ENCODE assay signal across 32 cellular contexts in the genomic region with DNA sequence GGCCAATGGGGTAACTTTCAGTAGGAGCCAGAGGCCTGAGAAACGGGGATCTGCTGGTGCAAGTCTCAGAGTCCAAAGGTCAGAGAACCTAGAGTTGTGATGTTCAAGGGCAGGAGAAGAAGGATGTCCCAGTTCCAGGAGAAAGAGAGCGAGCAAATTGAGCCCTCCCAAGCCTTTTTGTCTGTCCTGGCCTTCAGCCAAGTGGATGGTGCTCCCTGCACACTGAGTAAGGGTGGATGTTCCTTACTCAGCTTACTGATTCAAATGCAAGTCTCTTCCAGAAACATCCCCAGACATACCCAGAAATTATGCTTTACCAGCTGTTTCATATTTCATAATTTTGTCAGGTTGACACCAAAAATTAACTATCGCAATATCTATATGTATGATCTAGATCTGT. TPM values are rescaled to one million over a fixed set of nuclear protein-coding genes. Genes with fewer than 3 reads are reported as not detected.
"Had no signal": no experiment of that assay in that cellular context is flagged by ENCODE, and none has a peak within 500 bp of the region (broad histone marks: within the 10 kb centered on the region; RNA-seq: fewer than 3 reads in every experiment).

No MANE protein-coding gene starts in this region.

- H3K4me3 ChIP-seq: ascending aorta, SJCRH30, SK-N-MC had no signal

- H3K4me1 ChIP-seq: ascending aorta, SJCRH30 had no signal

- H3K36me3 ChIP-seq: ascending aorta, SJCRH30 had no signal

- FAIRE-seq: TTC549 had no signal

- ATAC-seq: activated CD4-positive, alpha-beta T cell treated with anti-CD3 and anti-CD28 coated beads for 36 hours; activated CD4-positive, CD25-positive, alpha-beta regulatory T cell treated with anti-CD3 and anti-CD28 coated beads, Interleukin-2, amount 50 U/mL, for 24 hours; activated CD8-positive, alpha-beta T cell treated with anti-CD3 and anti-CD28 coated beads, Interleukin-2, amount 10 ng/mL, durations not matched to agents 7 days and 5 days; Panc1; WTC11 had no signal

- DNase-seq: activated CD4-positive, alpha-beta T cell treated with anti-CD3 and anti-CD28 coated beads for 36 hours; activated CD4-positive, alpha-beta T cell treated with anti-CD3 and anti-CD28 coated beads, Interleukin-2, amount 10 ng/mL, durations not matched to agents 7 days and 5 days; activated CD4-positive, alpha-beta T cell treated with anti-CD3 and anti-CD28 coated beads, Interleukin-2, amount 50 U/mL, for 48 hours; activated CD8-positive, alpha-beta T cell treated with anti-CD3 and anti-CD28 coated beads, Interleukin-2, amount 10 ng/mL, durations not matched to agents 7 days and 5 days; activated gamma-delta T cell; activated naive CD4-positive, alpha-beta T cell treated with Interleukin-2 at 50 U/mL for 16 hours; activated naive CD8-positive, alpha-beta T cell treated with anti-CD3 and anti-CD28 coated beads, Interleukin-2, amount 10 ng/mL, durations not matched to agents 7 days and 5 days; activated T-cell treated with anti-CD3 and anti-CD28 coated beads, Interleukin-2, amount 50 U/mL, for 24 hours; amygdala; KG1; NCI-H1105; NCI-H1417 treated with DMSO at 0.1 percent for 48 hours; NCI-H187 treated with DMSO at 0.1 percent for 48 hours; NCI-H2081; NCI-H2171; NCI-H226; NCI-H446 treated with DMSO at 0.1 percent for 48 hours; NCI-H524; SJCRH30; T1000 had no signal

- H3K9me3 ChIP-seq: SJCRH30 had no signal

- H3K27ac ChIP-seq: ascending aorta, SJCRH30, SK-N-MC had no signal

- H3K27me3 ChIP-seq: ascending aorta, SJCRH30 had no signal

RNA-seq across cellular contexts. Expression of gene SLC22A11, which starts 52.4 kb away (rescaled TPM):
- total RNA-seq: activated CD4-positive, alpha-beta T cell treated with anti-CD3 and anti-CD28 coated beads, Interleukin-2, amount 10 ng/mL, durations not matched to agents 7 days and 5 days; activated CD8-positive, alpha-beta T cell treated with anti-CD3 and anti-CD28 coated beads, Interleukin-2, amount 10 ng/mL, durations not matched to agents 7 days and 5 days; activated naive CD8-positive, alpha-beta T cell treated with anti-CD3 and anti-CD28 coated beads, Interleukin-2, amount 10 ng/mL, durations not matched to agents 7 days and 5 days; activated T-helper 2 cell treated with anti-CD3 and anti-CD28 coated beads, Interferon-gamma antibody, Interleukin-2, Interleukin-4, amounts not matched to agents 10 μg/mL and 5 μg/mL and 100 μg/mL, durations not matched to agents 14 hours and 24 hours and 36 hours; ascending aorta; cardiac septum; MCF 10A; RPMI7951; SJCRH30; T-helper 1 cell treated with Interleukin-12 subunit alpha and Interleukin-12 subunit beta and Interleukin-4 antibody, amounts not matched to agents 30 ng/mL and 1 ng/mL, for 36 hours; T-helper 2 cell treated with Interferon-gamma antibody and Interleukin-4, amounts not matched to agents 100 ng/mL and 5 ng/mL, for 36 hours; WTC11 had no signal
